In genomic region chr2:193943406-193943960, GRCh38 we compare ENCODE assay signal across 25 cellular contexts.
"Had no signal": no experiment of that assay in that cellular context is flagged by ENCODE, and none has a peak within 500 bp of the region (broad histone marks: within the 10 kb centered on the region; RNA-seq: fewer than 3 reads in every experiment).

No MANE protein-coding gene starts in this region.

- H3K27me3 ChIP-seq: esophagus muscularis mucosa, gastroesophageal sphincter, right lobe of liver, suprapubic skin, thyroid gland had no signal

- H3K27me3 Mint-ChIP-seq: memory B cell, type B pancreatic cell had no signal

- H3K9me3 ChIP-seq: esophagus muscularis mucosa, gastroesophageal sphincter, left ventricle myocardium inferior, lower lobe of right lung, right lobe of liver, suprapubic skin, thyroid gland had no signal

- H3K27ac Mint-ChIP-seq: immature natural killer cell; memory B cell; mesothelial cell of epicardium; natural killer cell; stimulated activated effector memory CD8-positive, alpha-beta T cell treated with anti-CD3 and anti-CD28 coated beads, Interleukin-12 subunit alpha, Interleukin-12 subunit beta, amount 100 ng/mL, for 72 hours; type B pancreatic cell had no signal

- H3K9me3 Mint-ChIP-seq: memory B cell, mesothelial cell of epicardium, neural crest cell, type B pancreatic cell had no signal

- H3K36me3 ChIP-seq: esophagus muscularis mucosa, gastroesophageal sphincter, left ventricle myocardium inferior, lower lobe of right lung, right lobe of liver, suprapubic skin, thyroid gland had no signal

- H3K4me3 Mint-ChIP-seq: immature natural killer cell; memory B cell; mesothelial cell of epicardium; natural killer cell; neural crest cell; stimulated activated effector memory CD8-positive, alpha-beta T cell treated with anti-CD3 and anti-CD28 coated beads, Interleukin-12 subunit alpha, Interleukin-12 subunit beta, amount 100 ng/mL, for 72 hours; type B pancreatic cell had no signal

- H3K4me1 Mint-ChIP-seq: immature natural killer cell; memory B cell; natural killer cell; neural crest cell; stimulated activated effector memory CD8-positive, alpha-beta T cell treated with anti-CD3 and anti-CD28 coated beads, Interleukin-12 subunit alpha, Interleukin-12 subunit beta, amount 100 ng/mL, for 72 hours had no signal

- H3K27ac ChIP-seq: coronary artery, epithelial cell of prostate, esophagus muscularis mucosa, gastroesophageal sphincter, left ventricle myocardium inferior, lower lobe of right lung, right lobe of liver, suprapubic skin, thyroid gland had no signal

- H3K36me3 Mint-ChIP-seq: immature natural killer cell; memory B cell; mesothelial cell of epicardium; natural killer cell; stimulated activated effector memory CD8-positive, alpha-beta T cell treated with anti-CD3 and anti-CD28 coated beads, Interleukin-12 subunit alpha, Interleukin-12 subunit beta, amount 100 ng/mL, for 72 hours; type B pancreatic cell had no signal

- ATAC-seq: gastroesophageal sphincter; left cardiac atrium; lower lobe of right lung; natural killer cell; right lobe of liver; stimulated activated effector memory CD8-positive, alpha-beta T cell treated with anti-CD3 and anti-CD28 coated beads, Interleukin-12 subunit alpha, Interleukin-12 subunit beta, amount 100 ng/mL, for 72 hours; stimulated activated naive CD8-positive, alpha-beta T cell treated with anti-CD3 and anti-CD28 coated beads, Interleukin-15, Interleukin-2, amounts not matched to agents 100 U/mL and 50 U/mL, for 24 hours had no signal

- H3K4me1 ChIP-seq: esophagus muscularis mucosa, gastroesophageal sphincter, left ventricle myocardium inferior, lower lobe of right lung, right lobe of liver, suprapubic skin, thyroid gland had no signal

- FAIRE-seq: kidney, urothelium cell line had no signal

- H3K4me3 ChIP-seq: coronary artery, esophagus muscularis mucosa, gastroesophageal sphincter, left ventricle myocardium inferior, lower lobe of right lung, right lobe of liver, suprapubic skin, thyroid gland had no signal

- DNase-seq: effector CD4-positive, alpha-beta T cell; glutamatergic neuron; immature natural killer cell; kidney; left cardiac atrium; left ventricle myocardium inferior; lower lobe of right lung; natural killer cell; retina; right lobe of liver; stimulated activated CD4-positive, alpha-beta T cell treated with anti-CD3 and anti-CD28 coated beads, Interleukin-4, amount 100 ng/mL, for 1 hour; stimulated activated CD8-positive, alpha-beta memory T cell treated with anti-CD3 and anti-CD28 coated beads, Interleukin-4, amount 100 ng/mL, for 48 hours; stimulated activated naive CD8-positive, alpha-beta T cell treated with anti-CD3 and anti-CD28 coated beads, Interleukin-15, Interleukin-2, amounts not matched to agents 100 U/mL and 50 U/mL, for 24 hours; thyroid gland had no signal
